In the genomic region with DNA sequence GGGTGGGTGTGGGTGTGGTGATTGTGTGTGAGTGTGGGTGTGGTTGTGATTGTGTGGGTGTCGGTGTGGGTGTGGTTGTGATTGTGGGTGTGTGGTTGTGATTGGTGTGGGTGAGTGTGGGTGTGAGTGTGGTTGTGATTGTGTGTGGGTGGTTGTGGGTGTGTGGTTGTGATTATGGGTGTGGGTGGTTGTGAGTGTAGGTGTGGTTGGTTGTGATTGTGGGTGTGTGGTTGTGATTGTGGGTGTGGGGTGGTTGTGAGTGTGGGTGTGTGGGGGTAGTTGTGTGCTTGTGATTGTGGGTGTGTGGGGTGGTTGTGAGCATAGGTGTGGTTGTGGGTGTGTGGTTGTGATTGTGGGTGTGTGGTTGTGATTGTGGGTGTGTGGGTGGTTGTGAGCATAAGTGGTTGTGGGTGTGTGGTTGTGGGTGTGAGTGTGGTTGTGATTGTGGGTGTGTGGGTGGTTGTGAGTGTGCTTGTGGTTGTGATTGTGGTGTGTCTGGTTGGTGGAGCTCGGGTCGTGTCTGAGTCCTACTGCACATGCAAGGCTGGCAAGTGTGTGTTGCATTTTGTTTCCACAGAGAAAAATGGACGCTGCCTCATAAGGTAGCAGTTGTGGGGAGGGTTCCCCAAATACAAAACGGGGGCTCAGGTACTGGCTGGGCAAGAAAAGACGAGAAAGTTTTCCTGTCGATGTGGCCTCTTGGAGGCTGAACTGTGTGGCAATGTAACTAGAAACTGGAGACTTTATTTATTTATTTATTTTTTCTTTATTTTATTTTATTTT, we compare ENCODE assay signal across 1 cellular context.
TF ChIP-seq lines count a peak whose summit lies in the region.

No MANE protein-coding gene starts in this region.

TF ChIP-seq in GM12878, 131 proteins besides CTCF, POLR2A, EP300 and RAD21 (continued from another document):
- TF ChIP-seq MTA3 (IDR thresholded peaks at IDR 0.05; ENCODE audit: borderline replicate concordance, low read length): no peak
- no peak for TF ChIP-seq ZBED1 (IDR thresholded peaks at IDR 0.05; ENCODE audit: borderline replicate concordance)
